Comparison of ENCODE assay signal across 8 cellular contexts in genomic region chr5:37370864-37371726, GRCh38. TPM values are rescaled to one million over a fixed set of nuclear protein-coding genes. Genes with fewer than 3 reads are reported as not detected.
DNase-seq lines count a peak whose midpoint lies in the region; ATAC-seq, FAIRE-seq and TF ChIP-seq lines count a peak whose summit lies in the region.

Gene NUP155, minus strand, starts transcription at chr5:37371106. Its CDS starts 129 bp downstream, at chr5:37370977.

- peak within 1 kb of the TSS; percentile 78 for H3K4me2 ChIP-seq in HepG2 (ENCODE audit: low read depth, low read length)

- peak; percentile 100 for DNase-seq in NCI-H748 treated with DMSO at 0.1 percent for 48 hours (lab: John Stamatoyannopoulos, UW)
- peak; percentile 74 to 91 for DNase-seq in activated CD4-positive, alpha-beta T cell treated with anti-CD3 and anti-CD28 coated beads, Interleukin-2, amount 50 U/mL, for 24 hours (ENCODE audit: low read depth in 1 of 2, low spot score in 1 of 2)
- DNase-seq in dermis blood vessel endothelial cell = peak; percentile 97
- peak; percentile 91 for DNase-seq in HepG2 (ENCODE audit: low spot score)
- peak; percentile 88 for DNase-seq in stimulated activated CD4-positive, alpha-beta T cell treated with anti-CD3 and anti-CD28 coated beads, Interleukin-4, amount 100 ng/mL, for 1 hour

- H4K20me1 ChIP-seq in HepG2 (ENCODE audit: insufficient read depth, low read length) = no peaks in the 10 kb centered on the region

- H3K79me2 ChIP-seq in HepG2 (ENCODE audit: insufficient read depth, low read length) = peaks cover 43% of the 10 kb centered on the region

- peak within 1 kb of the TSS; percentile 84 for H3K9ac ChIP-seq in HepG2 (ENCODE audit: insufficient read depth, low read depth, low read length)

- ATAC-seq in GM19372 (IDR thresholded peaks at IDR 0.05; ENCODE audit: low read depth, unreplicated experiment) (peak; percentile 90), HG03558 (IDR thresholded peaks at IDR 0.05; ENCODE audit: extremely low read depth, unreplicated experiment) (peak; percentile 84), HepG2 (peak; percentile 93)

- TF ChIP-seq EP300 in HepG2 (IDR thresholded peaks at IDR 0.05; ENCODE audit: low read depth in 2 of 2, low read length in 2 of 2) = no peak
- TF ChIP-seq EP300 in HepG2 (CRISPR knock-in tag; IDR thresholded peaks at IDR 0.05; ENCODE audit: borderline replicate concordance) = no peak

- no peaks in the 10 kb centered on the region for H3K9me3 ChIP-seq in HepG2 (ENCODE audit: low read length)

- intact Hi-C loops in HepG2 (cut with micrococcal nuclease; ENCODE audit: unreplicated experiment) = no loop called here

- H2AFZ ChIP-seq in HepG2 (ENCODE audit: low read length) = peak within 1 kb of the TSS; percentile 66

- TF ChIP-seq POLR2A in HepG2 (IDR thresholded peaks at IDR 0.05; ENCODE audit: insufficient read depth in 1 of 2, low read depth in 2 of 2, low read length in 2 of 2) = peak; percentile 61 to 83

- peak within 1 kb of the TSS; percentile 79 to 100 (median 96) for H3K4me3 ChIP-seq in HepG2 (replicated peaks in 1 of 3; ENCODE audit: insufficient read depth in 1 of 3, low read depth in 2 of 3, low read length in 3 of 3)

- peak; percentile 92 for FAIRE-seq in HepG2 (lab: Jason Lieb, UNC)

- no peak for TF ChIP-seq RAD21 in HepG2 (CRISPR knock-in tag; IDR thresholded peaks at IDR 0.05)

- CTCF ChIA-PET in HepG2 (lab: Yijun Ruan, JAX; ENCODE audit: low intra/inter-chr PET ratio, low total read pairs) = no interaction called here

- in situ Hi-C loops in HepG2 (cut with HindIII; ENCODE audit: extremely low pct_ligation_motif_present, low pct_unique_long_range_greater_than_20kb) = no loop called here

- peaks cover 55% of the 10 kb centered on the region for H3K4me1 ChIP-seq in HepG2 (ENCODE audit: insufficient read depth, low read length)

- POLR2A ChIA-PET in HepG2 (lab: Yijun Ruan, JAX) = interaction anchor here (0.6 to 2.3 kb wide), 6 partner anchors 8 to 1887 kb away, joined by 3 to 56 read pairs (median 6); partner anchors contain the start of genes CPLANE1 and WDR70

- TF ChIP-seq CTCF in C4-2B (conservative IDR thresholded peaks at IDR 0.05) (no peak), HepG2 (CRISPR knock-in tag; IDR thresholded peaks at IDR 0.05) (peak; percentile 44)

- H3K27ac ChIP-seq in C4-2B = peak within 1 kb of the TSS; percentile 88
- peak within 1 kb of the TSS; percentile 81 for H3K27ac ChIP-seq in HepG2 (ENCODE audit: extremely low read length, insufficient read depth, low read length)

- BruUV-seq in HepG2 (replicated peaks; lab: Mats Ljungman, UMichigan) = no TSS peak

- no peaks in the 10 kb centered on the region; a peak in 2 of 5 replicates for H3K36me3 ChIP-seq in HepG2 (replicated peaks in 1 of 2; ENCODE audit: control insufficient read depth in 1 of 2, insufficient read depth in 2 of 2, low read length in 2 of 2)

- WGBS in HepG2 (ENCODE audit: low lambda C conversion rate) = 30% methylated on average over 49 of the region's 49 CpGs

- peaks cover 0 to 6% of the 10 kb centered on the region in 2 experiments; a peak in 1 of 5 replicates for H3K27me3 ChIP-seq in HepG2 (ENCODE audit: control insufficient read depth in 1 of 2, insufficient read depth in 2 of 2, low read length in 2 of 2)

TF ChIP-seq in HepG2, 621 proteins besides CTCF, POLR2A, EP300 and RAD21 (continues in another document):
- TF ChIP-seq MED8 (CRISPR knock-in tag; IDR thresholded peaks at IDR 0.05; ENCODE audit: insufficient replicate concordance) (no peak), ZNF660 (CRISPR knock-in tag; IDR thresholded peaks at IDR 0.05; ENCODE audit: borderline replicate concordance, low read depth) (no peak), EED (CRISPR knock-in tag; IDR thresholded peaks at IDR 0.05) (no peak), CSRNP1 (CRISPR knock-in tag; IDR thresholded peaks at IDR 0.05) (no peak), TFE3 (CRISPR knock-in tag; IDR thresholded peaks at IDR 0.05) (peak; percentile 10; the same call in 1 of the 2 replicates), RBAK (CRISPR knock-in tag; IDR thresholded peaks at IDR 0.05) (no peak), CBX1 (IDR thresholded peaks at IDR 0.05; ENCODE audit: low read depth) (no peak), FOXP1 (IDR thresholded peaks at IDR 0.05) (no peak), FOXP1 (CRISPR knock-in tag; IDR thresholded peaks at IDR 0.05) (no peak), AFF4 (CRISPR knock-in tag; IDR thresholded peaks at IDR 0.05) (no peak), ZNF329 (CRISPR knock-in tag; IDR thresholded peaks at IDR 0.05; ENCODE audit: low read depth) (no peak), GPN1 (CRISPR knock-in tag; IDR thresholded peaks at IDR 0.05; ENCODE audit: borderline replicate concordance) (no peak)

RNA-seq across cellular contexts. Expression of gene NUP155, which starts in this region (rescaled TPM):
- 31.1 and 55.4 TPM in 2 replicates for total RNA-seq in dermis blood vessel endothelial cell
- total RNA-seq in HepG2 (2016; rRNA removed; fragmentation: Illumina TruSeq; extraction: Trizol) = 57.4 and 90.7 TPM in 2 replicates
- total RNA-seq in HepG2 (2016; cell fraction: cytosol; rRNA removed; fragmentation: Illumina TruSeq; extraction: Trizol; ENCODE audit: low read depth) = 15.2 and 16.6 TPM in 2 replicates
- total RNA-seq in HepG2 (2016; cell fraction: insoluble cytoplasmic fraction; rRNA removed; fragmentation: Illumina TruSeq; extraction: Trizol) = 55.0 and 88.1 TPM in 2 replicates
- 20.0 and 22.3 TPM in 2 replicates for total RNA-seq in HepG2 (2016; cell fraction: membrane; rRNA removed; fragmentation: Illumina TruSeq; extraction: Trizol)
- total RNA-seq in HepG2 (2016; cell fraction: nucleus; rRNA removed; fragmentation: Illumina TruSeq; extraction: Trizol) = 57.2 and 65.2 TPM in 2 replicates
- polyA plus RNA-seq in HepG2 (2011; rRNA removed) = 10.0 and 13.0 TPM in 2 replicates
- 6.8 and 8.8 TPM in 2 replicates for polyA plus RNA-seq in HepG2 (2011; cell fraction: cytosol; rRNA removed)
- 10.9 and 11.9 TPM in 2 replicates for polyA plus RNA-seq in HepG2 (2011; cell fraction: nucleus; rRNA removed)
- 11.4 and 18.7 TPM in 2 replicates for polyA plus RNA-seq in HepG2 (2012)
- 2.1 and 2.4 TPM in 2 replicates for polyA plus RNA-seq in HepG2 (2016; cell fraction: cytosol; fragmentation: Illumina TruSeq; extraction: Trizol; ENCODE audit: low read depth)
- polyA plus RNA-seq in HepG2 (2016; cell fraction: insoluble cytoplasmic fraction; fragmentation: Illumina TruSeq; extraction: Trizol; ENCODE audit: low read depth) = 35.7 and 36.7 TPM in 2 replicates
- 4.7 and 5.3 TPM in 2 replicates for polyA plus RNA-seq in HepG2 (2016; cell fraction: membrane; fragmentation: Illumina TruSeq; extraction: Trizol; ENCODE audit: low read depth)
- 36.8 and 38.0 TPM in 2 replicates for polyA plus RNA-seq in HepG2 (2016; cell fraction: nucleus; fragmentation: Illumina TruSeq; extraction: Trizol; ENCODE audit: insufficient read depth, low read depth)
- 45.9 and 276 TPM in 2 replicates for polyA minus RNA-seq in HepG2 (2011; rRNA and poly(A)+ RNA removed; ENCODE audit: low replicate concordance)
- 32.2 and 32.7 TPM in 2 replicates for polyA minus RNA-seq in HepG2 (2011; cell fraction: cytosol; rRNA and poly(A)+ RNA removed)
- polyA minus RNA-seq in HepG2 (2011; cell fraction: nucleus; rRNA and poly(A)+ RNA removed) = 61.8 and 69.9 TPM in 2 replicates

Comparison
In these comparisons a context has a peak if more than half of its experiments do, and no peak if none do; other contexts are left out.
1. Peak in every context shown above with its lines: DNase-seq, ATAC-seq, H3K4me3 ChIP-seq and H3K27ac ChIP-seq.